10 cellular contexts compared by ENCODE assay signal in genomic region chr19:13097331-13098258, GRCh38. TPM values are rescaled to one million over a fixed set of nuclear protein-coding genes. Genes with fewer than 3 reads are reported as not detected.
DNase-seq lines count a peak whose midpoint lies in the region; ATAC-seq and TF ChIP-seq lines count a peak whose summit lies in the region.
"Had no signal": no experiment of that assay in that cellular context is flagged by ENCODE, and none has a peak within 500 bp of the region (broad histone marks: within the 10 kb centered on the region; RNA-seq: fewer than 3 reads in every experiment).

No MANE protein-coding gene starts in this region.

- H3K4me3 ChIP-seq in right cardiac atrium (ENCODE audit: low read length) (peak overlapping the region; percentile 52), stomach (peak overlapping the region; percentile 35 to 46 (median 42))

- DNase-seq in DMS53 (lab: John Stamatoyannopoulos, UW) (peak; percentile 44), DMS53 treated with DMSO at 0.1 percent for 48 hours (lab: John Stamatoyannopoulos, UW; ENCODE audit: unreplicated experiment) (no peak), right cardiac atrium (peak; percentile 71 to 90 (median 89)), stomach (no peak), NCI-H510A treated with DMSO at 0.1 percent for 48 hours (lab: John Stamatoyannopoulos, UW) (no peak), SKM-1 treated with dmso at 0.1 percent for 144 hours (lab: John Stamatoyannopoulos, UW; ENCODE audit: unreplicated experiment) (no peak)
- peak; percentile 28 to 34 for DNase-seq in activated CD4-positive, alpha-beta T cell treated with anti-CD3 and anti-CD28 coated beads, Interleukin-2, amount 50 U/mL, for 48 hours

- H3K27me3 ChIP-seq in right cardiac atrium (ENCODE audit: control insufficient read depth, insufficient read depth) (no peaks in the 10 kb centered on the region), stomach (peaks cover 0 to 6% (median 0%) of the 10 kb centered on the region in 3 donors)

- H3K27ac ChIP-seq in right cardiac atrium (ENCODE audit: low read length) (peak overlapping the region; percentile 69), stomach (peak overlapping the region; percentile 58 to 96 (median 86))

- TF ChIP-seq EP300 in stomach (IDR thresholded peaks at IDR 0.05): no peak

- intact Hi-C loops in right cardiac atrium (cut with DNase I) (loop anchor here in 2 of 4 donors (5.0 to 10.0 kb wide), 2 partner anchors 35 to 113 kb away; no protein-coding TSS in a partner anchor), stomach (cut with DNase I; ENCODE audit: low total_unique reads) (no loop called here)

- no peak for TF ChIP-seq POLR2A in stomach (IDR thresholded peaks at IDR 0.05)

- no peak for TF ChIP-seq CTCF in stomach (IDR thresholded peaks at IDR 0.05)

- ATAC-seq in right cardiac atrium (peak; percentile 1 to 2), GM21786 (IDR thresholded peaks at IDR 0.05; ENCODE audit: unreplicated experiment) (no peak)

- H3K36me3 ChIP-seq in stomach: peaks cover 0 to 18% (median 16%) of the 10 kb centered on the region in 4 donors

- no peaks in the 10 kb centered on the region for H3K9me3 ChIP-seq in right cardiac atrium (ENCODE audit: control insufficient read depth, low read length)
- no peaks in the 10 kb centered on the region for H3K9me3 ChIP-seq in stomach

- no peaks in the 10 kb centered on the region for H3K4me1 ChIP-seq in right cardiac atrium (ENCODE audit: control insufficient read depth, insufficient read depth, low read length)
- peaks cover 63 to 100% (median 90%) of the 10 kb centered on the region in 4 donors for H3K4me1 ChIP-seq in stomach

- 6% methylated on average over 71 of the region's 71 CpGs for WGBS in right cardiac atrium
- 9 to 15% (median 11%) methylated on average over 52 to 71 of the region's 71 CpGs for WGBS in stomach, 5 donors

RNA-seq across cellular contexts. Expression of gene LYL1, which starts 5.1 kb away (rescaled TPM):
- total RNA-seq in right cardiac atrium (10 to 100 TPM in 2 of 4 donors, 1 to 10 TPM in 2; 8.0 to 11.9 (median 10.1) TPM), stomach (10 to 100 TPM in 2 of 5 donors, 1 to 10 TPM in 2, not detected in 1; 1.3 to 19.3 (median 7.6) TPM)
- polyA plus RNA-seq in right cardiac atrium (8.0 TPM), stomach (1 to 10 TPM; 4.1 to 5.5 (median 5.0) TPM)
- total RNA-seq: A172, LHCN-M2 had no signal

RNA-seq across cellular contexts. Expression of gene TRMT1, which starts 18.9 kb away (rescaled TPM):
- total RNA-seq in right cardiac atrium (10 to 100 TPM; 14.8 to 22.2 (median 17.5) TPM), stomach (100 to 1,000 TPM in 1 of 5 donors, 10 to 100 TPM in 4; 29.6 to 373 (median 36.5) TPM)
- polyA plus RNA-seq in right cardiac atrium (19.9 TPM), stomach (10 to 100 TPM; 64.7 to 88.2 (median 77.9) TPM)

RNA-seq across cellular contexts. Expression of gene NACC1, which starts 20.5 kb away (rescaled TPM):
- total RNA-seq in right cardiac atrium: 10 to 100 TPM; 27.6 to 44.2 (median 40.2) TPM
- 40.2 TPM for polyA plus RNA-seq in right cardiac atrium
- total RNA-seq in stomach: 100 to 1,000 TPM in 1 of 5 donors, 10 to 100 TPM in 4; 10.1 to 122 (median 26.3) TPM
- 10 to 100 TPM in 1 of 3 donors, 1 to 10 TPM in 2; 6.9 to 26.2 (median 9.5) TPM for polyA plus RNA-seq in stomach

RNA-seq across cellular contexts. Expression of gene STX10, which starts 52.6 kb away (rescaled TPM):
- total RNA-seq in right cardiac atrium: 10 to 100 TPM; 30.8 to 39.8 (median 37.2) TPM
- polyA plus RNA-seq in right cardiac atrium: 47.7 TPM
- total RNA-seq in stomach: 100 to 1,000 TPM in 3 of 5 donors, 10 to 100 TPM in 2; 20.4 to 942 (median 117) TPM
- 100 to 1,000 TPM in 1 of 3 donors, 10 to 100 TPM in 2; 74.8 to 114 (median 94.7) TPM for polyA plus RNA-seq in stomach

RNA-seq across cellular contexts. Expression of gene IER2, which starts 52.6 kb away (rescaled TPM):
- total RNA-seq in right cardiac atrium (10 to 100 TPM; 22.2 to 53.5 (median 29.2) TPM), stomach (100 to 1,000 TPM in 3 of 5 donors, 10 to 100 TPM in 2; 32.3 to 421 (median 150) TPM)
- polyA plus RNA-seq in right cardiac atrium (62.9 TPM), stomach (10 to 100 TPM; 64.3 to 87.2 (median 64.6) TPM)

Comparison
In these comparisons a context has a peak if more than half of its experiments do, and no peak if none do; other contexts are left out.
1. DNase-seq: peak in DMS53 (single experiment), activated CD4-positive, alpha-beta T cell treated with anti-CD3 and anti-CD28 coated beads, Interleukin-2, amount 50 U/mL, for 48 hours (2 of 2) and right cardiac atrium (3 of 3); none in DMS53 treated with DMSO at 0.1 percent for 48 hours (single experiment), stomach (single experiment), NCI-H510A treated with DMSO at 0.1 percent for 48 hours (single experiment) and SKM-1 treated with dmso at 0.1 percent for 144 hours (single experiment).